Comparison of ENCODE assay signal across 23 cellular contexts in the genomic region with DNA sequence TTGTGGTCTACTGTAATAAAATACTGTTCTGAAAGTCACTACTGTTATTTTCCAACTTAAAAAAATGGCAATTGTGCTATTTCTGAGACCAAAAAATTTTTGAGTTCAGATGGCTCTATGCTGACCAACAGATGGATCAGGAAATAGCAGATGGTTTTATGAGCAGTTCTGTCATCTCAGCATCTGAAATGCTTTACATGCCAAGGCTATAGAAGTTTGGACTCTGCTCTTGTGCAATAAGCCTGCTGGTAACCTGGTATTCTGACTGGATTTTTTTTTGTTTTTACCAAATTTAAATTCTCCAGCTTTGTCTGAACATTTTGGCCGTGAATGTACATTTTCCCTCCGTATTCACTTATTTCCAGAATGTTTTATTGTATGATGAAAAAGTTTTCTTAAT.
DNase-seq lines count a peak whose midpoint lies in the region; ATAC-seq lines count a peak whose summit lies in the region.
"Had no signal": no experiment of that assay in that cellular context is flagged by ENCODE, and none has a peak within 500 bp of the region (broad histone marks: within the 10 kb centered on the region; RNA-seq: fewer than 3 reads in every experiment).

No MANE protein-coding gene starts in this region.

- no peaks in the 10 kb centered on the region for H3K4me1 Mint-ChIP-seq in stimulated activated naive CD8-positive, alpha-beta T cell treated with anti-CD3 and anti-CD28 coated beads, Interleukin-15, amount 100 ng/mL, for 72 hours

- ATAC-seq in HG03432 (IDR thresholded peaks at IDR 0.05; ENCODE audit: unreplicated experiment) (no peak), HG02938 (IDR thresholded peaks at IDR 0.05; ENCODE audit: unreplicated experiment) (no peak)
- no peak for ATAC-seq in stimulated activated naive CD8-positive, alpha-beta T cell treated with anti-CD3 and anti-CD28 coated beads, Interleukin-15, amount 100 ng/mL, for 72 hours

- H3K27ac Mint-ChIP-seq in stimulated activated naive CD8-positive, alpha-beta T cell treated with anti-CD3 and anti-CD28 coated beads, Interleukin-15, amount 100 ng/mL, for 72 hours = no peak overlapping the region

- peak; percentile 31 to 44 for DNase-seq in NCI-H524 (lab: John Stamatoyannopoulos, UW)
- DNase-seq in NCI-H524 treated with DMSO at 0.1 percent for 48 hours (lab: John Stamatoyannopoulos, UW) = no peak
- DNase-seq in NCI-H1694 treated with DMSO at 0.1 percent for 48 hours (lab: John Stamatoyannopoulos, UW) = peak; percentile 41
- DNase-seq in amniotic epithelial cell (ENCODE audit: low read depth) = peak; percentile 1
- DNase-seq in pons (ENCODE audit: low spot score) = peak; percentile 6
- DNase-seq in stimulated activated naive CD8-positive, alpha-beta T cell treated with anti-CD3 and anti-CD28 coated beads, Interleukin-15, amount 100 ng/mL, for 72 hours = no peak
- DNase-seq: 8988T, ACHN, Calu3, DMS53, GF-D8, GOT3, KBM-7, MV-4-11, NCI-H1105, NCI-H1436 treated with DMSO at 0.1 percent for 48 hours, NCI-H2029 treated with DMSO at 0.1 percent for 48 hours, NCI-H226, NCI-H526, RPMI8226, SHP77 had no signal

- no peaks in the 10 kb centered on the region for H3K9me3 Mint-ChIP-seq in stimulated activated naive CD8-positive, alpha-beta T cell treated with anti-CD3 and anti-CD28 coated beads, Interleukin-15, amount 100 ng/mL, for 72 hours

- no peaks in the 10 kb centered on the region for H3K27me3 Mint-ChIP-seq in stimulated activated naive CD8-positive, alpha-beta T cell treated with anti-CD3 and anti-CD28 coated beads, Interleukin-15, amount 100 ng/mL, for 72 hours

- H3K4me3 Mint-ChIP-seq in stimulated activated naive CD8-positive, alpha-beta T cell treated with anti-CD3 and anti-CD28 coated beads, Interleukin-15, amount 100 ng/mL, for 72 hours = no peak overlapping the region

Comparison
In these comparisons a context has a peak if more than half of its experiments do, and no peak if none do; other contexts are left out.
1. DNase-seq: peak in NCI-H524 (2 of 2), NCI-H1694 treated with DMSO at 0.1 percent for 48 hours (single experiment), amniotic epithelial cell (single experiment) and pons (single experiment); none in NCI-H524 treated with DMSO at 0.1 percent for 48 hours (single experiment) and stimulated activated naive CD8-positive, alpha-beta T cell treated with anti-CD3 and anti-CD28 coated beads, Interleukin-15, amount 100 ng/mL, for 72 hours (0 of 2).